15 cellular contexts compared by ENCODE assay signal in genomic region chr10:1966698-1967097, GRCh38.
DNase-seq lines count a peak whose midpoint lies in the region; ATAC-seq and TF ChIP-seq lines count a peak whose summit lies in the region.
"Had no signal": no experiment of that assay in that cellular context is flagged by ENCODE, and none has a peak within 500 bp of the region (broad histone marks: within the 10 kb centered on the region; RNA-seq: fewer than 3 reads in every experiment).

No MANE protein-coding gene starts in this region.

- no peak overlapping the region for H3K9ac ChIP-seq in mammary epithelial cell (ENCODE audit: insufficient read depth, low read length)
- H3K9ac ChIP-seq: BLaER1 treated with 17β-estradiol and CSF1 and Interleukin-3, amounts not matched to agents 10 nM and 100 nM had no signal

- intact Hi-C loops in mammary epithelial cell (cut with micrococcal nuclease) (no loop called here), MCF 10A (cut with micrococcal nuclease) (no loop called here)
- intact Hi-C loops in activated CD8-positive, alpha-beta T cell treated with anti-CD3 and anti-CD28 coated beads for 36 hours (cut with micrococcal nuclease) = no loop called here

- H3K4me3 ChIP-seq in mammary epithelial cell (replicated peaks in 1 of 3; ENCODE audit: insufficient read depth in 1 of 3, low read depth in 2 of 3, low read length in 3 of 3) (no peak overlapping the region), WERI-Rb-1 (ENCODE audit: low read depth, low read length) (no peak overlapping the region)
- H3K4me3 ChIP-seq: BLaER1 treated with 17β-estradiol and CSF1 and Interleukin-3, amounts not matched to agents 10 nM and 100 nM had no signal

- BruUV-seq in mammary epithelial cell (replicated peaks; lab: Mats Ljungman, UMichigan) (no TSS peak), MCF 10A (replicated peaks; lab: Mats Ljungman, UMichigan) (no TSS peak)

- no peak overlapping the region for H3K4me2 ChIP-seq in mammary epithelial cell (ENCODE audit: insufficient read depth, low read depth, low read length)
- H3K4me2 ChIP-seq: BLaER1 treated with 17β-estradiol and CSF1 and Interleukin-3, amounts not matched to agents 10 nM and 100 nM had no signal

- CTCF ChIA-PET in mammary epithelial cell (lab: Charles Lee; ENCODE audit: low non-redundant PET) = no interaction called here
- CTCF ChIA-PET in MCF 10A (lab: Yijun Ruan, JAX) = interaction anchor here (0.7 kb wide), 2 partner anchors 12 to 832 kb away, joined by 3 read pairs; no protein-coding TSS in a partner anchor
- CTCF ChIA-PET in activated CD8-positive, alpha-beta T cell treated with anti-CD3 and anti-CD28 coated beads for 36 hours (lab: Charles Lee) = no interaction called here

- H3K4me1 ChIP-seq in mammary epithelial cell (ENCODE audit: insufficient read depth, low read length) = no peaks in the 10 kb centered on the region
- H3K4me1 ChIP-seq: BLaER1 treated with 17β-estradiol and CSF1 and Interleukin-3, amounts not matched to agents 10 nM and 100 nM had no signal

- H3K79me2 ChIP-seq in mammary epithelial cell (ENCODE audit: insufficient read depth, low read length) = no peaks in the 10 kb centered on the region

- POLR2A ChIA-PET in MCF 10A (lab: Yijun Ruan, JAX) = interaction anchor here (1.1 to 2.8 kb wide), 3 partner anchors 9 to 154 kb away, joined by 3 to 11 read pairs (median 4); no protein-coding TSS in a partner anchor
- POLR2A ChIA-PET in activated CD8-positive, alpha-beta T cell treated with anti-CD3 and anti-CD28 coated beads for 36 hours (lab: Charles Lee) = no interaction called here

- no peak for ATAC-seq in activated CD8-positive, alpha-beta T cell treated with anti-CD3 and anti-CD28 coated beads for 36 hours
- no peak for ATAC-seq in GM18519 (IDR thresholded peaks at IDR 0.05; ENCODE audit: low FRiP score, unreplicated experiment)

- H3K27me3 ChIP-seq in mammary epithelial cell (ENCODE audit: insufficient read depth, low read length) = no peaks in the 10 kb centered on the region
- H3K27me3 ChIP-seq in WERI-Rb-1 (ENCODE audit: insufficient read depth, low read depth, severe bottlenecking) = no peaks in the 10 kb centered on the region
- H3K27me3 ChIP-seq: BLaER1 treated with 17β-estradiol and CSF1 and Interleukin-3, amounts not matched to agents 10 nM and 100 nM had no signal

- H3K9me3 Mint-ChIP-seq in MCF 10A (ENCODE audit: unreplicated experiment) = no peaks in the 10 kb centered on the region
- H3K9me3 Mint-ChIP-seq in activated CD8-positive, alpha-beta T cell treated with anti-CD3 and anti-CD28 coated beads for 36 hours = no peaks in the 10 kb centered on the region
- H3K9me3 Mint-ChIP-seq in progenitor cell of endocrine pancreas (ENCODE audit: low read depth) = no peaks in the 10 kb centered on the region
- H3K9me3 Mint-ChIP-seq: IgD-negative memory B cell had no signal

- H3K36me3 ChIP-seq in mammary epithelial cell (ENCODE audit: insufficient read depth, low read length) = no peaks in the 10 kb centered on the region
- no peaks in the 10 kb centered on the region for H3K36me3 ChIP-seq in WERI-Rb-1
- H3K36me3 ChIP-seq: BLaER1 treated with 17β-estradiol and CSF1 and Interleukin-3, amounts not matched to agents 10 nM and 100 nM had no signal

- peak; percentile 13 for DNase-seq in mammary epithelial cell
- DNase-seq in MCF 10A (ENCODE audit: unreplicated experiment) = no peak
- peak; percentile 28 for DNase-seq in NCI-H2107 (lab: John Stamatoyannopoulos, UW)
- DNase-seq in WERI-Rb-1 = peak; percentile 30
- no peak for DNase-seq in activated CD8-positive, alpha-beta T cell treated with anti-CD3 and anti-CD28 coated beads for 36 hours
- no peak for DNase-seq in progenitor cell of endocrine pancreas (ENCODE audit: low spot score, unreplicated experiment)
- DNase-seq: CD4-positive, CD25-positive, alpha-beta regulatory T cell; DMS79; EL; GOT3; H9 had no signal

- no peak overlapping the region for H2AFZ ChIP-seq in mammary epithelial cell (ENCODE audit: low read depth, low read length)

- in situ Hi-C loops in mammary epithelial cell (cut with MboI; ENCODE audit: low sequenced_read_pairs in 2 of 2) = no loop called here

- TF ChIP-seq CTCF in mammary epithelial cell (conservative IDR thresholded peaks at IDR 0.05 in 1 of 2, IDR thresholded peaks at IDR 0.05 in 1 of 2; ENCODE audit: extremely low read depth in 1 of 2, insufficient read depth in 1 of 2, low read depth in 1 of 2, low read length in 2 of 2) (no peak), MCF 10A (IDR thresholded peaks at IDR 0.05; ENCODE audit: unreplicated experiment) (no peak), WERI-Rb-1 (IDR thresholded peaks at IDR 0.05; ENCODE audit: low read depth, low read length) (no peak), progenitor cell of endocrine pancreas (IDR thresholded peaks at IDR 0.05; ENCODE audit: unreplicated experiment) (no peak)
- TF ChIP-seq CTCF in activated CD8-positive, alpha-beta T cell treated with anti-CD3 and anti-CD28 coated beads for 36 hours (IDR thresholded peaks at IDR 0.05) = no peak

- 44% methylated on average over 10 of the region's 10 CpGs for WGBS in mammary epithelial cell (ENCODE audit: low coverage, missing lambda C conversion rate)

- dilution Hi-C loops in mammary epithelial cell (cut with HindIII; ENCODE audit: low sequenced_read_pairs) = no loop called here

- H3K4me1 Mint-ChIP-seq in MCF 10A (ENCODE audit: insufficient read depth, unreplicated experiment) = peaks cover 32% of the 10 kb centered on the region
- no peaks in the 10 kb centered on the region for H3K4me1 Mint-ChIP-seq in activated CD8-positive, alpha-beta T cell treated with anti-CD3 and anti-CD28 coated beads for 36 hours (ENCODE audit: low read depth)
- H3K4me1 Mint-ChIP-seq in progenitor cell of endocrine pancreas (ENCODE audit: low read depth) = no peaks in the 10 kb centered on the region
- H3K4me1 Mint-ChIP-seq: CD4-positive, CD25-positive, alpha-beta regulatory T cell; IgD-negative memory B cell had no signal

- H3K27ac ChIP-seq in mammary epithelial cell (ENCODE audit: insufficient read depth, low read depth, low read length) = no peak overlapping the region
- no peak overlapping the region for H3K27ac ChIP-seq in WERI-Rb-1
- H3K27ac ChIP-seq: 22Rv1; BLaER1 treated with 17β-estradiol and CSF1 and Interleukin-3, amounts not matched to agents 10 nM and 100 nM had no signal

- H3K9me3 ChIP-seq in mammary epithelial cell (replicated peaks; ENCODE audit: insufficient read depth, low read length) (peaks cover 21% of the 10 kb centered on the region), WERI-Rb-1 (ENCODE audit: severe bottlenecking) (no peaks in the 10 kb centered on the region)

- H3K27me3 Mint-ChIP-seq in MCF 10A (ENCODE audit: insufficient read depth, unreplicated experiment) (no peaks in the 10 kb centered on the region), progenitor cell of endocrine pancreas (peaks cover 3% of the 10 kb centered on the region)
- no peaks in the 10 kb centered on the region for H3K27me3 Mint-ChIP-seq in activated CD8-positive, alpha-beta T cell treated with anti-CD3 and anti-CD28 coated beads for 36 hours
- H3K27me3 Mint-ChIP-seq: CD4-positive, CD25-positive, alpha-beta regulatory T cell had no signal

- H3K36me3 Mint-ChIP-seq in MCF 10A (ENCODE audit: insufficient read depth, unreplicated experiment) (no peaks in the 10 kb centered on the region), progenitor cell of endocrine pancreas (ENCODE audit: insufficient read depth) (no peaks in the 10 kb centered on the region)
- no peaks in the 10 kb centered on the region for H3K36me3 Mint-ChIP-seq in activated CD8-positive, alpha-beta T cell treated with anti-CD3 and anti-CD28 coated beads for 36 hours (ENCODE audit: low read depth)
- H3K36me3 Mint-ChIP-seq: CD4-positive, CD25-positive, alpha-beta regulatory T cell; IgD-negative memory B cell had no signal

- no peaks in the 10 kb centered on the region for H4K20me1 ChIP-seq in mammary epithelial cell (ENCODE audit: insufficient read depth, low read length)
- H4K20me1 ChIP-seq: BLaER1 treated with 17β-estradiol and CSF1 and Interleukin-3, amounts not matched to agents 10 nM and 100 nM had no signal

- no peak overlapping the region for H3K27ac Mint-ChIP-seq in MCF 10A (ENCODE audit: low read depth, unreplicated experiment)
- no peak overlapping the region for H3K27ac Mint-ChIP-seq in activated CD8-positive, alpha-beta T cell treated with anti-CD3 and anti-CD28 coated beads for 36 hours
- H3K27ac Mint-ChIP-seq in progenitor cell of endocrine pancreas = no peak overlapping the region
- H3K27ac Mint-ChIP-seq: CD4-positive, CD25-positive, alpha-beta regulatory T cell; H9; IgD-negative memory B cell had no signal

- H3K4me3 Mint-ChIP-seq in MCF 10A (ENCODE audit: unreplicated experiment) = no peak overlapping the region
- H3K4me3 Mint-ChIP-seq in activated CD8-positive, alpha-beta T cell treated with anti-CD3 and anti-CD28 coated beads for 36 hours = no peak overlapping the region
- no peak overlapping the region for H3K4me3 Mint-ChIP-seq in progenitor cell of endocrine pancreas (ENCODE audit: low read depth)
- H3K4me3 Mint-ChIP-seq: CD4-positive, CD25-positive, alpha-beta regulatory T cell; H9; IgD-negative memory B cell had no signal

Comparison
In these comparisons a context has a peak if more than half of its experiments do, and no peak if none do; other contexts are left out.
1. DNase-seq: peak in mammary epithelial cell (single experiment), NCI-H2107 (single experiment) and WERI-Rb-1 (single experiment); none in MCF 10A (single experiment), activated CD8-positive, alpha-beta T cell treated with anti-CD3 and anti-CD28 coated beads for 36 hours (single experiment) and progenitor cell of endocrine pancreas (single experiment).